6 cellular contexts compared by ENCODE assay signal in genomic region chr19:11420429-11420893, GRCh38. TPM values are rescaled to one million over a fixed set of nuclear protein-coding genes. Genes with fewer than 3 reads are reported as not detected.
A peak's percentile ranks its signal among the peaks of the same experiment; 100 is the strongest.
DNase-seq lines count a peak whose midpoint lies in the region; ATAC-seq and TF ChIP-seq lines count a peak whose summit lies in the region.

No MANE protein-coding gene starts in this region.

- H3K4me2 ChIP-seq in IMR-90 (ENCODE audit: low read depth, low read length), result peak overlapping the region; percentile 42; the same call in 1 of the 2 replicates

- H3K27me3 Mint-ChIP-seq in effector memory CD8-positive, alpha-beta T cell, result peaks cover 65 to 79% of the 10 kb centered on the region in 2 donors

- no peaks in the 10 kb centered on the region for H3K9me1 ChIP-seq in IMR-90 (ENCODE audit: insufficient read depth, low read length)

- H3K18ac ChIP-seq in IMR-90 (ENCODE audit: low read depth, low read length), result no peak overlapping the region

- no peak for TF ChIP-seq RAD21 in IMR-90 (IDR thresholded peaks at IDR 0.05; ENCODE audit: low read length)

- TF ChIP-seq POLR2A in IMR-90 (IDR thresholded peaks at IDR 0.05; ENCODE audit: low read depth, low read length), result no peak
- no peak for TF ChIP-seq POLR2A in prostate gland (IDR thresholded peaks at IDR 0.05)

- peak overlapping the region; percentile 71 to 78 for H3K4me3 Mint-ChIP-seq in effector memory CD8-positive, alpha-beta T cell

- H3K9me3 ChIP-seq in IMR-90 (ENCODE audit: control insufficient read depth, insufficient read depth, low read length), result no peaks in the 10 kb centered on the region
- no peaks in the 10 kb centered on the region for H3K9me3 ChIP-seq in prostate gland

- in situ Hi-C loops in IMR-90 (cut with MboI; ENCODE audit: low sequenced_read_pairs), result no loop called here

- H3K4me3 ChIP-seq in IMR-90 (ENCODE audit: insufficient read depth, low read depth, low read length), result no peak overlapping the region; the same call in 1 of the 2 replicates
- H3K4me3 ChIP-seq in prostate gland, result peak overlapping the region; percentile 4 to 17

- ATAC-seq in IMR-90 (ENCODE audit: low read depth) (peak; percentile 22; the same call in 1 of the 2 replicates), HG02970 (IDR thresholded peaks at IDR 0.05; ENCODE audit: low FRiP score, unreplicated experiment) (no peak), HG03521 (IDR thresholded peaks at IDR 0.05; ENCODE audit: unreplicated experiment) (no peak), HG03097 (IDR thresholded peaks at IDR 0.05; ENCODE audit: low FRiP score, unreplicated experiment) (no peak)
- ATAC-seq in effector memory CD8-positive, alpha-beta T cell (replicated peaks), result no peak

- BruUV-seq in IMR-90 (replicated peaks; lab: Mats Ljungman, UMichigan), result no TSS peak

- H2BK15ac ChIP-seq in IMR-90 (ENCODE audit: low read depth, low read length), result no peak overlapping the region

- CTCF ChIA-PET in IMR-90 (lab: Yijun Ruan, JAX), result interaction anchor here (1.0 kb wide), 1 partner anchor 39 kb away, joined by 3 read pairs; no protein-coding TSS in a partner anchor

- no peak overlapping the region for H2AK5ac ChIP-seq in IMR-90 (ENCODE audit: low read depth, low read length)

- no peaks in the 10 kb centered on the region for H3K79me1 ChIP-seq in IMR-90 (ENCODE audit: low read depth in 1 of 2, low read length in 2 of 2)

- no peak overlapping the region for H2BK20ac ChIP-seq in IMR-90 (ENCODE audit: low read depth, low read length)

- POLR2A ChIA-PET in IMR-90 (lab: Charles Lee; ENCODE audit: unreplicated experiment), result no interaction called here

- no peak overlapping the region for H3K27ac Mint-ChIP-seq in effector memory CD8-positive, alpha-beta T cell

- H3K27ac ChIP-seq in IMR-90 (ENCODE audit: insufficient read depth, low read length) (no peak overlapping the region), prostate gland (no peak overlapping the region)

- H3K56ac ChIP-seq in IMR-90 (ENCODE audit: extremely low read depth, insufficient read depth, low read length), result no peak overlapping the region

- no peaks in the 10 kb centered on the region for H4K20me1 ChIP-seq in IMR-90 (ENCODE audit: insufficient read depth, low read length)

- H2AFZ ChIP-seq in IMR-90 (replicated peaks; ENCODE audit: low read length, poor library complexity), result peak overlapping the region; percentile 84

- TF ChIP-seq CTCF in IMR-90 (conservative IDR thresholded peaks at IDR 0.05; ENCODE audit: low read depth, low read length) (no peak), prostate gland (IDR thresholded peaks at IDR 0.05) (no peak)

- DNase-seq in IMR-90 (no peak), prostate gland (ENCODE audit: low spot score) (no peak)
- DNase-seq in effector memory CD8-positive, alpha-beta T cell, result no peak

- no peaks in the 10 kb centered on the region for H3K36me3 ChIP-seq in IMR-90 (ENCODE audit: control insufficient read depth, insufficient read depth, low read length)
- no peaks in the 10 kb centered on the region for H3K36me3 ChIP-seq in prostate gland

- no peak overlapping the region for H3K14ac ChIP-seq in IMR-90 (replicated peaks; ENCODE audit: low read depth, low read length)

- H3K36me3 Mint-ChIP-seq in effector memory CD8-positive, alpha-beta T cell (ENCODE audit: insufficient read depth), result peaks cover 3% of the 10 kb centered on the region

- H3K9ac ChIP-seq in IMR-90 (ENCODE audit: low read depth, low read length), result no peak overlapping the region

- dilution Hi-C loops in IMR-90 (cut with HindIII; ENCODE audit: low sequenced_read_pairs, unreplicated experiment), result no loop called here

- 2% methylated on average over 7 of the region's 30 CpGs; no CpG with 5 or more reads in 1 of the 2 experiments for WGBS in IMR-90 (ENCODE audit: extremely low coverage in 2 of 2, insufficient read length in 1 of 2), 2 experiments
- WGBS in prostate gland, result 7% methylated on average over 30 of the region's 30 CpGs

- H2BK5ac ChIP-seq in IMR-90 (ENCODE audit: low read depth, low read length, poor library complexity, severe bottlenecking), result no peak overlapping the region

- H3K4me1 ChIP-seq in IMR-90 (ENCODE audit: control insufficient read depth, insufficient read depth, low read length), result peaks cover 2% of the 10 kb centered on the region; the same call in 1 of the 2 replicates
- no peaks in the 10 kb centered on the region for H3K4me1 ChIP-seq in prostate gland (replicated peaks)

- no peak overlapping the region for H4K91ac ChIP-seq in IMR-90 (ENCODE audit: insufficient read depth, low read depth, low read length)

- H3K27me3 ChIP-seq in IMR-90 (ENCODE audit: control insufficient read depth, insufficient read depth, low read length) (peaks cover 44% of the 10 kb centered on the region), prostate gland (replicated peaks; ENCODE audit: insufficient read depth) (no peaks in the 10 kb centered on the region)

- H2BK120ac ChIP-seq in IMR-90 (ENCODE audit: low read depth, low read length), result no peak overlapping the region

- no peak overlapping the region for H3K4ac ChIP-seq in IMR-90 (ENCODE audit: low read depth, low read length)

- intact Hi-C loops in IMR-90 (cut with micrococcal nuclease), result loop anchor here (5.0 kb wide), 1 partner anchor 38 kb away; the partner anchor contains the start of gene EPOR
- intact Hi-C loops in prostate gland (cut with DNase I), result no loop called here

- peaks cover 30 to 37% of the 10 kb centered on the region in 2 donors for H3K4me1 Mint-ChIP-seq in effector memory CD8-positive, alpha-beta T cell (ENCODE audit: low read depth in 2 of 2)

- no peak overlapping the region for H3K23ac ChIP-seq in IMR-90 (ENCODE audit: low read depth, low read length)

- no peaks in the 10 kb centered on the region for H3K9me3 Mint-ChIP-seq in effector memory CD8-positive, alpha-beta T cell

- H4K8ac ChIP-seq in IMR-90 (ENCODE audit: low read depth in 2 of 2, low read length in 2 of 2), result no peak overlapping the region

- no peak overlapping the region for H4K5ac ChIP-seq in IMR-90 (ENCODE audit: low read depth, low read length)

- H2AK9ac ChIP-seq in IMR-90 (replicated peaks; ENCODE audit: low read depth, low read length, poor library complexity), result no peak overlapping the region

TF ChIP-seq in IMR-90, 13 proteins besides CTCF, POLR2A, EP300 and RAD21:
- no peak for TF ChIP-seq ELK1 (IDR thresholded peaks at IDR 0.05; ENCODE audit: borderline replicate concordance, low read depth, low read length)
- peak; percentile 93 for TF ChIP-seq CEBPB (IDR thresholded peaks at IDR 0.05; ENCODE audit: low read depth, low read length)

RNA-seq across cellular contexts. Expression of gene RGL3, which starts 1.3 kb away (rescaled TPM):
- total RNA-seq in IMR-90 (2012; rRNA removed), result 0.18 TPM in 1 of 2 replicates, not detected in the other
- 0.34 and 0.62 TPM in 2 replicates for polyA plus RNA-seq in IMR-90 (2012; rRNA removed)
- 0.27 and 0.48 TPM in 2 replicates for polyA plus RNA-seq in IMR-90 (2012; cell fraction: cytosol; rRNA removed)
- polyA plus RNA-seq in IMR-90 (2012; cell fraction: nucleus; rRNA removed; ENCODE audit: low replicate concordance), result 10.2 and 19.9 TPM in 2 replicates
- total RNA-seq in prostate gland, result 1 to 10 TPM; 5.1 to 8.6 TPM

RNA-seq across cellular contexts. Expression of gene ODAD3, which starts 14.5 kb away (rescaled TPM):
- under 0.01 and 0.28 TPM in 2 replicates for total RNA-seq in IMR-90 (2012; rRNA removed)
- polyA plus RNA-seq in IMR-90 (2012; rRNA removed), result 0.04 and 0.44 TPM in 2 replicates
- 0.04 and 0.09 TPM in 2 replicates for polyA plus RNA-seq in IMR-90 (2012; cell fraction: cytosol; rRNA removed)
- polyA plus RNA-seq in IMR-90 (2012; cell fraction: nucleus; rRNA removed; ENCODE audit: low replicate concordance), result 0.64 and 0.76 TPM in 2 replicates
- 1 to 10 TPM; 1.3 to 2.7 TPM for total RNA-seq in prostate gland

RNA-seq across cellular contexts. Expression of gene PRKCSH, which starts 15.0 kb away (rescaled TPM):
- 36.0 and 55.8 TPM in 2 replicates for total RNA-seq in IMR-90 (2012; rRNA removed)
- polyA plus RNA-seq in IMR-90 (2012; rRNA removed), result 252 and 272 TPM in 2 replicates
- 208 and 303 TPM in 2 replicates for polyA plus RNA-seq in IMR-90 (2012; cell fraction: cytosol; rRNA removed)
- polyA plus RNA-seq in IMR-90 (2012; cell fraction: nucleus; rRNA removed; ENCODE audit: low replicate concordance), result 310 and 537 TPM in 2 replicates
- total RNA-seq in prostate gland, result 100 to 1,000 TPM; 229 to 238 TPM

RNA-seq across cellular contexts. Expression of gene EPOR, which starts 36.3 kb away (rescaled TPM):
- 3.1 and 4.3 TPM in 2 replicates for total RNA-seq in IMR-90 (2012; rRNA removed)
- 10.1 and 12.0 TPM in 2 replicates for polyA plus RNA-seq in IMR-90 (2012; rRNA removed)
- polyA plus RNA-seq in IMR-90 (2012; cell fraction: cytosol; rRNA removed), result 11.5 and 12.4 TPM in 2 replicates
- polyA plus RNA-seq in IMR-90 (2012; cell fraction: nucleus; rRNA removed; ENCODE audit: low replicate concordance), result 9.7 and 21.2 TPM in 2 replicates
- 1 to 10 TPM; 6.8 to 8.1 TPM for total RNA-seq in prostate gland

RNA-seq across cellular contexts. Expression of gene SWSAP1, which starts 46.0 kb away (rescaled TPM):
- total RNA-seq in IMR-90 (2012; rRNA removed), result 0.36 and 0.56 TPM in 2 replicates
- polyA plus RNA-seq in IMR-90 (2012; rRNA removed), result 1.6 and 2.0 TPM in 2 replicates
- polyA plus RNA-seq in IMR-90 (2012; cell fraction: cytosol; rRNA removed), result 1.2 and 1.5 TPM in 2 replicates
- 1.1 and 1.2 TPM in 2 replicates for polyA plus RNA-seq in IMR-90 (2012; cell fraction: nucleus; rRNA removed; ENCODE audit: low replicate concordance)
- total RNA-seq in prostate gland, result 1 to 10 TPM; 4.1 to 6.3 TPM
